Comparison of ENCODE assay signal across 13 cellular contexts in genomic region chr5:149407331-149408251, GRCh38. TPM values are rescaled to one million over a fixed set of nuclear protein-coding genes. Genes with fewer than 3 reads are reported as not detected.
A peak's percentile ranks its signal among the peaks of the same experiment; 100 is the strongest.
DNase-seq lines count a peak whose midpoint lies in the region; ATAC-seq and TF ChIP-seq lines count a peak whose summit lies in the region.
"Had no signal": no experiment of that assay in that cellular context is flagged by ENCODE, and none has a peak within 500 bp of the region (broad histone marks: within the 10 kb centered on the region; RNA-seq: fewer than 3 reads in every experiment).

No MANE protein-coding gene starts in this region.

- H3K27ac Mint-ChIP-seq in neural progenitor cell, result peak overlapping the region; percentile 61

- H3K79me2 ChIP-seq in neural progenitor cell (ENCODE audit: low read depth), result no peaks in the 10 kb centered on the region

- H3K27me3 Mint-ChIP-seq in neural progenitor cell (ENCODE audit: insufficient read depth, low read depth), result peaks cover 2% of the 10 kb centered on the region

- no peaks in the 10 kb centered on the region for H3F3A ChIP-seq in neural progenitor cell (ENCODE audit: low read depth)

- no peaks in the 10 kb centered on the region for H3K9me3 ChIP-seq in neural progenitor cell (ENCODE audit: low read depth)

- peak overlapping the region; percentile 8 for H2AFZ ChIP-seq in neural progenitor cell (replicated peaks)

- ATAC-seq in Right ventricle myocardium inferior (peak; percentile 14), HG02852 (IDR thresholded peaks at IDR 0.05; ENCODE audit: unreplicated experiment) (no peak), GM21528 (IDR thresholded peaks at IDR 0.05; ENCODE audit: low FRiP score, unreplicated experiment) (no peak)

- H3K27me3 ChIP-seq in neural progenitor cell, result no peaks in the 10 kb centered on the region

- H3K4me2 ChIP-seq in neural progenitor cell, result no peak overlapping the region

- H4K20me1 ChIP-seq in neural progenitor cell (ENCODE audit: low read depth), result no peaks in the 10 kb centered on the region

- H3K36me3 Mint-ChIP-seq in neural progenitor cell, result no peaks in the 10 kb centered on the region

- no peak for TF ChIP-seq CTCF in foreskin fibroblast (IDR thresholded peaks at IDR 0.05; ENCODE audit: low read depth, low read length)
- TF ChIP-seq CTCF in neural progenitor cell (IDR thresholded peaks at IDR 0.05), result no peak

- H3K4me3 ChIP-seq in foreskin fibroblast (ENCODE audit: low read depth in 1 of 2, low read length in 2 of 2) (peak overlapping the region; percentile 94 to 100), neural progenitor cell (no peak overlapping the region), urinary bladder (ENCODE audit: low read depth, low read length) (peak overlapping the region; percentile 63)

- H3K4me1 ChIP-seq in neural progenitor cell (peaks cover 24% of the 10 kb centered on the region), urinary bladder (ENCODE audit: insufficient read depth) (no peaks in the 10 kb centered on the region)

- no peaks in the 10 kb centered on the region for H3K9me3 Mint-ChIP-seq in neural progenitor cell
- H3K9me3 Mint-ChIP-seq: central memory CD8-positive, alpha-beta T cell had no signal

- peaks cover 33% of the 10 kb centered on the region for H3K4me1 Mint-ChIP-seq in neural progenitor cell
- H3K4me1 Mint-ChIP-seq: central memory CD8-positive, alpha-beta T cell had no signal

- H3K9ac ChIP-seq in neural progenitor cell, result no peak overlapping the region

- intact Hi-C loops in Right ventricle myocardium inferior (cut with DNase I), result no loop called here
- intact Hi-C loops in cardiac septum (cut with DNase I), result no loop called here

- H3K4me3 Mint-ChIP-seq in neural progenitor cell, result peak overlapping the region; percentile 72
- H3K4me3 Mint-ChIP-seq: central memory CD8-positive, alpha-beta T cell had no signal

- DNase-seq in Right ventricle myocardium inferior (ENCODE audit: missing footprints), result no peak
- no peak for DNase-seq in cardiac septum (ENCODE audit: low spot score)
- peak in 1 of 2 donors; percentile 68 for DNase-seq in foreskin fibroblast
- DNase-seq in neural progenitor cell (ENCODE audit: low spot score), result no peak
- DNase-seq in stimulated activated CD4-positive, alpha-beta T cell treated with anti-CD3 and anti-CD28 coated beads, Interleukin-1b, Interleukin-23, amount 100 ng/mL, for 48 hours, result no peak
- DNase-seq: 8988T; activated CD8-positive, alpha-beta memory T cell treated with anti-CD3 and anti-CD28 coated beads, Interleukin-2, amount 50 U/mL, for 48 hours; NCI-H1436 treated with DMSO at 0.1 percent for 48 hours; OCI-M1 had no signal

- H3K27ac ChIP-seq in neural progenitor cell (no peak overlapping the region), urinary bladder (ENCODE audit: low read depth) (peak overlapping the region; percentile 88)

- H3K36me3 ChIP-seq in neural progenitor cell, result no peaks in the 10 kb centered on the region
- no peaks in the 10 kb centered on the region for H3K36me3 ChIP-seq in urinary bladder (ENCODE audit: insufficient read depth)

- WGBS in urinary bladder, result 26% methylated on average over 11 of the region's 11 CpGs

RNA-seq across cellular contexts. Expression of gene IL17B, which starts 28.5 kb away (rescaled TPM):
- total RNA-seq in Right ventricle myocardium inferior, result not detected
- total RNA-seq in cardiac septum, result not detected
- total RNA-seq in neural progenitor cell (ENCODE audit: low replicate concordance), result not detected in 2 replicates
- total RNA-seq in urinary bladder, result 8.9 TPM
- 3.7 TPM for polyA plus RNA-seq in urinary bladder

RNA-seq across cellular contexts. Expression of gene PCYOX1L, which starts 49.7 kb away (rescaled TPM):
- total RNA-seq in Right ventricle myocardium inferior (2.7 TPM), cardiac septum (4.3 TPM), neural progenitor cell (ENCODE audit: low replicate concordance) (16.4 and 28.3 TPM in 2 replicates), urinary bladder (8.1 TPM)
- polyA plus RNA-seq in urinary bladder, result 7.8 TPM
